In the genomic region with DNA sequence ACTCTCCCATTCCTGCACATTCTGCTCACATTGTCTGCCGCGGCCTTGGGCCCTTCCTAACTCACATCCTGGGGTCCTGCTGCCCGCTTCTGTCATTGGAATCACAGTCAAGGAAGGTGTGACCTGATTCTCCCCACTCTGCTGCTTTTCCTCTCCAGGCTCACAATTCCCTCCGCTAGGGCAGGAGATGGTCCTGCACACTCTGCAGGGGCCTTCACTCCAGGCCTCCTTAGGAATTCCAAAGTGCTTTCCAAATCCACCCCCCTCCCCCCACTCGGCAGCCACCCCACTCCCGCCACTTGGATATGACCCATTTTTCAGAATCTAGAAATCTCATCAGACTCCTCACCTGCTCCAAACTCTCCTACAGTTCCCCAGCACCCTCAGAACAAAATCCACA, we compare ENCODE assay signal across 18 cellular contexts. TPM values are rescaled to one million over a fixed set of nuclear protein-coding genes. Genes with fewer than 3 reads are reported as not detected.
A peak's percentile ranks its signal among the peaks of the same experiment; 100 is the strongest.
DNase-seq lines count a peak whose midpoint lies in the region; ATAC-seq and TF ChIP-seq lines count a peak whose summit lies in the region.
"Had no signal": no experiment of that assay in that cellular context is flagged by ENCODE, and none has a peak within 500 bp of the region (broad histone marks: within the 10 kb centered on the region; RNA-seq: fewer than 3 reads in every experiment).

No MANE protein-coding gene starts in this region.

- no peaks in the 10 kb centered on the region for H3K9me3 ChIP-seq in gastrocnemius medialis
- H3K9me3 ChIP-seq: Caco-2, SJCRH30 had no signal

- H3K27me3 ChIP-seq in H7 (ENCODE audit: control insufficient read depth, insufficient read depth, low read length) (peaks cover 15% of the 10 kb centered on the region; the same call in 1 of the 2 replicates), gastrocnemius medialis (peaks cover 36 to 43% (median 40%) of the 10 kb centered on the region in 3 donors)

- no peak for ATAC-seq in activated B cell treated with CpG ODN at 0.5 μM for 24 hours (ENCODE audit: low read depth)
- no peak for ATAC-seq in naive thymus-derived CD8-positive, alpha-beta T cell
- no peak for ATAC-seq in gastrocnemius medialis
- ATAC-seq in GM21717 (IDR thresholded peaks at IDR 0.05; ENCODE audit: unreplicated experiment): no peak
- ATAC-seq: HepG2 had no signal

- intact Hi-C loops in activated B cell treated with CpG ODN at 0.5 μM for 24 hours (cut with micrococcal nuclease): no loop called here
- intact Hi-C loops in gastrocnemius medialis (cut with DNase I; ENCODE audit: low total_unique reads): no loop called here

- TF ChIP-seq CTCF in activated B cell treated with CpG ODN at 0.5 μM for 24 hours (IDR thresholded peaks at IDR 0.05) (no peak), gastrocnemius medialis (IDR thresholded peaks at IDR 0.05 in 4 of 5, conservative IDR thresholded peaks at IDR 0.05 in 1 of 5) (no peak)

- H3K4me1 ChIP-seq in gastrocnemius medialis: peaks cover 0 to 5% of the 10 kb centered on the region in 2 donors
- H3K4me1 ChIP-seq: SJCRH30 had no signal

- H3K9me3 Mint-ChIP-seq in activated B cell treated with CpG ODN at 0.5 μM for 24 hours: no peaks in the 10 kb centered on the region
- H3K9me3 Mint-ChIP-seq in naive thymus-derived CD8-positive, alpha-beta T cell: no peaks in the 10 kb centered on the region

- no peak overlapping the region for H3K4me3 Mint-ChIP-seq in activated B cell treated with CpG ODN at 0.5 μM for 24 hours
- H3K4me3 Mint-ChIP-seq in naive thymus-derived CD8-positive, alpha-beta T cell: no peak overlapping the region

- H3K36me3 Mint-ChIP-seq in activated B cell treated with CpG ODN at 0.5 μM for 24 hours (ENCODE audit: low read depth): peaks cover 21% of the 10 kb centered on the region
- H3K36me3 Mint-ChIP-seq in naive thymus-derived CD8-positive, alpha-beta T cell: peaks cover 0 to 14% (median 0%) of the 10 kb centered on the region in 3 donors

- H3K4me3 ChIP-seq in H7 (ENCODE audit: insufficient read depth, low read depth, low read length): no peak overlapping the region
- no peak overlapping the region for H3K4me3 ChIP-seq in gastrocnemius medialis
- H3K4me3 ChIP-seq: SJCRH30 had no signal

- H3K36me3 ChIP-seq in H7 (replicated peaks; ENCODE audit: control insufficient read depth, insufficient read depth, low read length) (peaks cover 7% of the 10 kb centered on the region), gastrocnemius medialis (peaks cover 0 to 16% of the 10 kb centered on the region in 2 donors)

- peaks cover 2% of the 10 kb centered on the region for H3K27me3 Mint-ChIP-seq in activated B cell treated with CpG ODN at 0.5 μM for 24 hours
- peaks cover 0 to 2% (median 0%) of the 10 kb centered on the region in 5 donors for H3K27me3 Mint-ChIP-seq in naive thymus-derived CD8-positive, alpha-beta T cell

- peak; percentile 33 for DNase-seq in D341Med (ENCODE audit: low spot score)
- DNase-seq in H7: peak; percentile 67
- no peak for DNase-seq in activated B cell treated with CpG ODN at 0.5 μM for 24 hours
- DNase-seq in naive thymus-derived CD8-positive, alpha-beta T cell: no peak
- DNase-seq in gastrocnemius medialis: no peak
- no peak for DNase-seq in SKM-1 (lab: John Stamatoyannopoulos, UW; ENCODE audit: unreplicated experiment)
- DNase-seq: Caco-2, DMS53, NCI-H1436 treated with DMSO at 0.1 percent for 48 hours, NCI-H2029 treated with DMSO at 0.1 percent for 48 hours, NCI-H748 treated with DMSO at 0.1 percent for 48 hours, SJCRH30 had no signal

- no peak for TF ChIP-seq POLR2A in gastrocnemius medialis (IDR thresholded peaks at IDR 0.05)

- in situ Hi-C loops in gastrocnemius medialis (cut with MboI; ENCODE audit: low sequenced_read_pairs in 4 of 4): loop anchor here in 2 of 4 donors (10.0 to 25.0 kb wide), 2 partner anchors 119 to 126 kb away; no protein-coding TSS in a partner anchor

- H3K27ac Mint-ChIP-seq in activated B cell treated with CpG ODN at 0.5 μM for 24 hours: peak overlapping the region; percentile 16
- peak overlapping the region in 6 of 10 donors; percentile 2 to 86 (median 60) for H3K27ac Mint-ChIP-seq in naive thymus-derived CD8-positive, alpha-beta T cell

- H3K27ac ChIP-seq in gastrocnemius medialis: no peak overlapping the region
- H3K27ac ChIP-seq: KMS-11, RWPE1, SJCRH30 had no signal

- CTCF ChIA-PET in activated B cell treated with CpG ODN at 0.5 μM for 24 hours (lab: Charles Lee): no interaction called here

- peaks cover 15% of the 10 kb centered on the region for H3K4me1 Mint-ChIP-seq in activated B cell treated with CpG ODN at 0.5 μM for 24 hours
- H3K4me1 Mint-ChIP-seq in naive thymus-derived CD8-positive, alpha-beta T cell: peaks cover 9 to 27% (median 13%) of the 10 kb centered on the region in 4 donors

- POLR2A ChIA-PET in activated B cell treated with CpG ODN at 0.5 μM for 24 hours (lab: Charles Lee): interaction anchor here (0.9 kb wide), 1 partner anchor 9 kb away, joined by 3 read pairs; a partner anchor contains a TSS
- POLR2A ChIA-PET in naive thymus-derived CD8-positive, alpha-beta T cell (lab: Charles Lee): no interaction called here

RNA-seq across cellular contexts. Expression of a gene that starts 3.1 kb away (rescaled TPM):
- total RNA-seq in H7 (2014; rRNA removed; shearing (Covaris generic)): 1.5 and 1.6 TPM in 2 replicates
- total RNA-seq in activated B cell treated with CpG ODN at 0.5 μM for 24 hours (0.09 and 0.12 TPM in 2 replicates), gastrocnemius medialis (not detected)
- 1 to 10 TPM; 2.4 to 2.6 TPM for total RNA-seq in naive thymus-derived CD8-positive, alpha-beta T cell
- polyA plus RNA-seq in naive thymus-derived CD8-positive, alpha-beta T cell: 1 to 10 TPM in 2 of 3 donors, under 1 TPM in 1; 0.39 to 2.2 (median 1.4) TPM
- total RNA-seq: HepG2, M059J, SJCRH30 had no signal
- polyA plus RNA-seq: HepG2 had no signal

RNA-seq across cellular contexts. Expression of a gene that starts 9.0 kb away (rescaled TPM):
- 2,178 and 2,213 TPM in 2 replicates for total RNA-seq in H7 (2014; rRNA removed; shearing (Covaris generic))
- total RNA-seq in activated B cell treated with CpG ODN at 0.5 μM for 24 hours (4,113 and 4,404 TPM in 2 replicates), gastrocnemius medialis (1,000 to 10,000 TPM; 1,094 to 1,320 (median 1,226) TPM)
- 1,000 to 10,000 TPM; 2,924 to 2,989 TPM for total RNA-seq in naive thymus-derived CD8-positive, alpha-beta T cell
- polyA plus RNA-seq in naive thymus-derived CD8-positive, alpha-beta T cell: 1,000 to 10,000 TPM; 3,790 to 4,859 (median 4,546) TPM

RNA-seq across cellular contexts. Expression of a gene that starts 20.9 kb away (rescaled TPM):
- total RNA-seq in H7 (2014; rRNA removed; shearing (Covaris generic)): 2.5 and 2.7 TPM in 2 replicates
- total RNA-seq in activated B cell treated with CpG ODN at 0.5 μM for 24 hours (213 and 256 TPM in 2 replicates), gastrocnemius medialis (1 to 10 TPM in 2 of 4 donors, under 1 TPM in 2; 0.55 to 1.6 (median 1.2) TPM)
- 100 to 1,000 TPM; 120 to 122 TPM for total RNA-seq in naive thymus-derived CD8-positive, alpha-beta T cell
- polyA plus RNA-seq in naive thymus-derived CD8-positive, alpha-beta T cell: 100 to 1,000 TPM in 2 of 3 donors, 10 to 100 TPM in 1; 78.7 to 122 (median 109) TPM
- total RNA-seq: Caco-2 had no signal

RNA-seq across cellular contexts. Expression of a gene that starts 47.4 kb away (rescaled TPM):
- 0.33 TPM in 1 of 2 replicates, not detected in the other for total RNA-seq in H7 (2014; rRNA removed; shearing (Covaris generic))
- total RNA-seq in activated B cell treated with CpG ODN at 0.5 μM for 24 hours (3.6 and 4.1 TPM in 2 replicates), gastrocnemius medialis (not detected)
- total RNA-seq in naive thymus-derived CD8-positive, alpha-beta T cell: 1 to 10 TPM; 2.7 to 3.6 TPM
- 1 to 10 TPM in 2 of 3 donors, under 1 TPM in 1; 0.97 to 3.0 (median 1.9) TPM for polyA plus RNA-seq in naive thymus-derived CD8-positive, alpha-beta T cell
- total RNA-seq: Caco-2, HepG2, M059J, NCI-H460, SJCRH30 had no signal

Comparison
In these comparisons a context has a peak if more than half of its experiments do, and no peak if none do; other contexts are left out.
1. DNase-seq: peak in D341Med (single experiment) and H7 (single experiment); none in activated B cell treated with CpG ODN at 0.5 μM for 24 hours (single experiment), naive thymus-derived CD8-positive, alpha-beta T cell (0 of 10), gastrocnemius medialis (0 of 2) and SKM-1 (single experiment).
2. RNA of a gene that starts 20.9 kb away (total RNA-seq): 213 to 256 TPM in activated B cell treated with CpG ODN at 0.5 μM for 24 hours and 120 to 122 TPM in naive thymus-derived CD8-positive, alpha-beta T cell; 2.5 to 2.7 TPM in H7 and 0.55 to 1.6 TPM in gastrocnemius medialis; every median in the first group is over 10 times any median in the second.